Comparison of ENCODE assay signal across 9 cellular contexts in the genomic region with DNA sequence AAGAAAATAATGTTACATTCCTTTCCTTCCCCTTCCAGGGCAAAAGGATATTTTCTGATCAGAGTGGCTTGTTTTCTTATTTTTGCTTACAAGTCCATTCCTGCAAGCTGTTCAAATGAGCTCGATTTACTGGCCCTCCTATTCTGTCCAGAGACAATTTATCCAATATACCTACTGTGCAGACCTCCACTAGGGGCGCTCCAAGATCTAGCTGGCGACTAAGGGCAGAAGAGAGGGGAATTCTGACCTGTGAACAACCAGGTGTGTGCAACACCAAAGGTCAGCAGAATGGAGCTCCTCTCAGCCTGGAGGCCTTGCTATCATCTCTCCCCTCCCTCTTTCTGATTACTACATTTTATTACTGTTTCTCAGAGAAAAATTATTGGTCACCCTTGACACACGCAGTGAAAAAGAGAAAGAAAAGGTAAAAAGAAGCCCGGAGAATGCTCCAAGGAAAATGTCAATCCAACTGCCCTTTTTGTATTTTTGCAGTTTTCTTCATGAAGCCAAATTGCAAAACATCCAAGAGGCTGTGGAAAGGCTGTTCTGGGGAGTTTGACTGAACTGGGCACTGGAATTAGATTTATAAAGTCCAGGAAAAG. TPM values are rescaled to one million over a fixed set of nuclear protein-coding genes. Genes with fewer than 3 reads are reported as not detected.
DNase-seq lines count a peak whose midpoint lies in the region; ATAC-seq and TF ChIP-seq lines count a peak whose summit lies in the region.
"Had no signal": no experiment of that assay in that cellular context is flagged by ENCODE, and none has a peak within 500 bp of the region (broad histone marks: within the 10 kb centered on the region; RNA-seq: fewer than 3 reads in every experiment).

No MANE protein-coding gene starts in this region.

- in situ Hi-C loops in Panc1 (cut with HindIII; ENCODE audit: low pct_unique_long_range_greater_than_20kb, low sequenced_read_pairs): no loop called here

- intact Hi-C loops in Panc1 (cut with micrococcal nuclease; ENCODE audit: unreplicated experiment): loop anchor here (10.0 kb wide), 1 partner anchor 162 kb away; no protein-coding TSS in a partner anchor

- H3K36me3 ChIP-seq in Panc1 (ENCODE audit: control insufficient read depth, insufficient read depth, low read length): no peaks in the 10 kb centered on the region

- CTCF ChIA-PET in Panc1 (lab: Charles Lee): interaction anchor here (0.6 to 1.7 kb wide), 7 partner anchors 12 to 998 kb away, joined by 3 to 5 read pairs (median 4); no protein-coding TSS in a partner anchor

- POLR2A ChIA-PET in Panc1 (lab: Charles Lee): no interaction called here

- H3K9me3 ChIP-seq in Panc1 (ENCODE audit: control insufficient read depth, insufficient read depth, low read depth, low read length): no peaks in the 10 kb centered on the region

- TF ChIP-seq RAD21 in Ishikawa (IDR thresholded peaks at IDR 0.05; ENCODE audit: low read depth): peak; percentile 43

- peak; percentile 83 for TF ChIP-seq CTCF in Panc1 (IDR thresholded peaks at IDR 0.05)

- no peak for TF ChIP-seq EP300 in Ishikawa (IDR thresholded peaks at IDR 0.05; ENCODE audit: borderline replicate concordance)

- no peak overlapping the region for H3K4me3 ChIP-seq in Panc1 (ENCODE audit: low read depth in 2 of 2, low read length in 2 of 2)

- H3K27ac ChIP-seq in Panc1 (ENCODE audit: low read length): no peak overlapping the region

- ATAC-seq in Panc1: peak; percentile 81
- ATAC-seq in HG03521 (IDR thresholded peaks at IDR 0.05; ENCODE audit: unreplicated experiment): no peak
- ATAC-seq in HG03196 (IDR thresholded peaks at IDR 0.05; ENCODE audit: unreplicated experiment): no peak

- no peaks in the 10 kb centered on the region; the same call in none of the 2 replicates for H3K27me3 ChIP-seq in Panc1 (ENCODE audit: control insufficient read depth, insufficient read depth, low read length)

- DNase-seq in NCI-H2081 (lab: John Stamatoyannopoulos, UW): peak; percentile 59 to 66
- DNase-seq in NCI-H2081 treated with DMSO at 0.1 percent for 48 hours (lab: John Stamatoyannopoulos, UW): no peak
- peak; percentile 13 for DNase-seq in Panc1 (ENCODE audit: low read depth, low spot score)
- peak; percentile 7 to 34 for DNase-seq in dermis microvascular lymphatic vessel endothelial cell (ENCODE audit: low read depth in 2 of 2)
- peak; percentile 27 for DNase-seq in myocyte (ENCODE audit: low read depth)

- no peaks in the 10 kb centered on the region for H3K4me1 ChIP-seq in Panc1 (ENCODE audit: control insufficient read depth, insufficient read depth, low read length)

- no TSS peak for BruUV-seq in Panc1 (replicated peaks; lab: Mats Ljungman, UMichigan)

TF ChIP-seq in Ishikawa, 13 proteins besides CTCF, POLR2A, EP300 and RAD21:
- TF ChIP-seq CREB1 (IDR thresholded peaks at IDR 0.05; ENCODE audit: low read depth) (no peak), ZBTB7A (IDR thresholded peaks at IDR 0.05; ENCODE audit: low read depth) (no peak), NFIC (IDR thresholded peaks at IDR 0.05) (no peak), TAF1 (IDR thresholded peaks at IDR 0.05; ENCODE audit: low read depth) (no peak), EGR1 (IDR thresholded peaks at IDR 0.05) (no peak), TCF12 (IDR thresholded peaks at IDR 0.05; ENCODE audit: low read depth) (no peak), TEAD4 (IDR thresholded peaks at IDR 0.05) (no peak)
- TF ChIP-seq, protein P1, sequence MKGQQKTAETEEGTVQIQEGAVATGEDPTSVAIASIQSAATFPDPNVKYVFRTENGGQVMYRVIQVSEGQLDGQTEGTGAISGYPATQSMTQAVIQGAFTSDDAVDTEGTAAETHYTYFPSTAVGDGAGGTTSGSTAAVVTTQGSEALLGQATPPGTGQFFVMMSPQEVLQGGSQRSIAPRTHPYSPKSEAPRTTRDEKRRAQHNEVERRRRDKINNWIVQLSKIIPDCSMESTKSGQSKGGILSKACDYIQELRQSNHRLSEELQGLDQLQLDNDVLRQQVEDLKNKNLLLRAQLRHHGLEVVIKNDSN (IDR thresholded peaks at IDR 0.05): no peak

RNA-seq across cellular contexts. Expression of a gene that starts 3.2 kb away (rescaled TPM):
- total RNA-seq in Panc1 (2021; ENCODE audit: unreplicated experiment) (not detected), dermis microvascular lymphatic vessel endothelial cell (not detected in 2 replicates), myocyte (0.03 TPM in 1 of 2 replicates, not detected in the other)
- not detected for polyA plus RNA-seq in Panc1 (2012; ENCODE audit: insufficient read length)
- not detected for polyA plus RNA-seq in myocyte (2012)
- total RNA-seq: CD4-positive, CD25-positive, alpha-beta regulatory T cell had no signal
- polyA plus RNA-seq: CD4-positive, CD25-positive, alpha-beta regulatory T cell had no signal
